1 cellular context compared by ENCODE assay signal in genomic region chr21:44924611-44925010, GRCh38.
TF ChIP-seq lines count a peak whose summit lies in the region.

No MANE protein-coding gene starts in this region.

TF ChIP-seq in A549, 52 proteins besides CTCF, POLR2A, EP300 and RAD21:
- TF ChIP-seq JUN (IDR thresholded peaks at IDR 0.05) (no peak), BCL3 (IDR thresholded peaks at IDR 0.05) (no peak), ZFP36 (IDR thresholded peaks at IDR 0.05; ENCODE audit: borderline replicate concordance, partially characterized antibody) (no peak), ZNF302 (CRISPR knock-in tag; IDR thresholded peaks at IDR 0.05) (no peak), KDM1A (IDR thresholded peaks at IDR 0.05; ENCODE audit: low read depth) (no peak), HOXA7 (CRISPR knock-in tag; IDR thresholded peaks at IDR 0.05) (no peak), EHMT2 (IDR thresholded peaks at IDR 0.05; ENCODE audit: low read depth) (no peak)
